ENCODE assay signal across 7 cellular contexts in genomic region chr7:157250605-157251228, GRCh38.
DNase-seq lines count a peak whose midpoint lies in the region; ATAC-seq and TF ChIP-seq lines count a peak whose summit lies in the region.

No MANE protein-coding gene starts in this region.

- POLR2A ChIA-PET in HEK293T (lab: Yijun Ruan, JAX), result interaction anchor here (1.2 kb wide), 1 partner anchor 301 kb away, joined by 3 read pairs; the partner anchor contains the start of gene NOM1

- H3K27ac ChIP-seq in thoracic aorta, result no peak overlapping the region

- DNase-seq in GM10266 (ENCODE audit: extremely low spot score), result peak; percentile 50
- peak; percentile 79 for DNase-seq in HEK293T (ENCODE audit: extremely low spot score)
- peak; percentile 14 for DNase-seq in NCI-H1694 treated with DMSO at 0.1 percent for 48 hours (lab: John Stamatoyannopoulos, UW)
- peak; percentile 41 for DNase-seq in activated CD4-positive, CD25-positive, alpha-beta regulatory T cell treated with anti-CD3 and anti-CD28 coated beads, Interleukin-2, amount 50 U/mL, for 72 hours
- peak; percentile 34 for DNase-seq in effector CD4-positive, alpha-beta T cell
- peak; percentile 47 for DNase-seq in midbrain (lab: John Stamatoyannopoulos, UW)
- no peak for DNase-seq in thoracic aorta (ENCODE audit: low spot score)

- no peak for ATAC-seq in thoracic aorta (ENCODE audit: insufficient number of reproducible peaks, low FRiP score, low read depth)

- peaks cover 20% of the 10 kb centered on the region for H3K36me3 ChIP-seq in thoracic aorta

- no peaks in the 10 kb centered on the region for H3K4me1 ChIP-seq in thoracic aorta (ENCODE audit: control insufficient read depth in 1 of 2, low read depth in 2 of 2)

- CTCF ChIA-PET in HEK293T (lab: Yijun Ruan, JAX), result interaction anchor here (0.8 to 1.8 kb wide), 9 partner anchors 12 to 281 kb away, joined by 3 to 6 read pairs (median 4); no protein-coding TSS in a partner anchor

- TF ChIP-seq CTCF in GM10266 (IDR thresholded peaks at IDR 0.05; ENCODE audit: control insufficient read depth, insufficient read depth, low read depth, missing control alignments) (peak; percentile 79), thoracic aorta (IDR thresholded peaks at IDR 0.05) (peak; percentile 61)

- H3K27me3 ChIP-seq in thoracic aorta (replicated peaks; ENCODE audit: insufficient read depth), result no peaks in the 10 kb centered on the region

- H3K9me3 ChIP-seq in thoracic aorta, result no peaks in the 10 kb centered on the region

- H3K4me3 ChIP-seq in thoracic aorta, result no peak overlapping the region

TF ChIP-seq in HEK293T, 16 proteins besides CTCF, POLR2A, EP300 and RAD21:
- TF ChIP-seq SP1 (IDR thresholded peaks at IDR 0.05) (no peak), ARNT (IDR thresholded peaks at IDR 0.05) (no peak), ZNF384 (IDR thresholded peaks at IDR 0.05) (no peak), BHLHE40 (IDR thresholded peaks at IDR 0.05; ENCODE audit: borderline replicate concordance) (no peak), SUZ12 (IDR thresholded peaks at IDR 0.05) (no peak), HDGF (IDR thresholded peaks at IDR 0.05; ENCODE audit: borderline replicate concordance) (no peak), LEF1 (IDR thresholded peaks at IDR 0.05; ENCODE audit: borderline replicate concordance) (no peak), ELF4 (IDR thresholded peaks at IDR 0.05) (no peak), PKNOX1 (IDR thresholded peaks at IDR 0.05) (no peak), TARDBP (IDR thresholded peaks at IDR 0.05) (no peak), L3MBTL2 (conservative IDR thresholded peaks at IDR 0.05) (no peak), CTBP1 (IDR thresholded peaks at IDR 0.05; ENCODE audit: borderline replicate concordance) (no peak), NFRKB (IDR thresholded peaks at IDR 0.05) (no peak), FOXK2 (IDR thresholded peaks at IDR 0.05) (no peak), FOXA1 (IDR thresholded peaks at IDR 0.05) (no peak), FOXM1 (IDR thresholded peaks at IDR 0.05; ENCODE audit: borderline replicate concordance) (no peak)
